ENCODE assay signal across 14 cellular contexts in genomic region chr2:68383778-68384177, GRCh38.
"Had no signal": no experiment of that assay in that cellular context is flagged by ENCODE, and none has a peak within 500 bp of the region (broad histone marks: within the 10 kb centered on the region; RNA-seq: fewer than 3 reads in every experiment).

No MANE protein-coding gene starts in this region.

- H3K36me3 Mint-ChIP-seq: naive thymus-derived CD8-positive, alpha-beta T cell had no signal

- H3K4me3 Mint-ChIP-seq: activated CD4-positive, alpha-beta memory T cell treated with anti-CD3 and anti-CD28 coated beads, Interleukin-2, amount 10 ng/mL, durations not matched to agents 7 days and 5 days; naive thymus-derived CD8-positive, alpha-beta T cell; stimulated activated naive CD8-positive, alpha-beta T cell treated with anti-CD3 and anti-CD28 coated beads, Interleukin-15, Interleukin-2, amounts not matched to agents 100 ng/mL and 50 ng/mL, for 24 hours had no signal

- H3K9me3 Mint-ChIP-seq: activated CD4-positive, alpha-beta memory T cell treated with anti-CD3 and anti-CD28 coated beads, Interleukin-2, amount 10 ng/mL, durations not matched to agents 7 days and 5 days; naive thymus-derived CD8-positive, alpha-beta T cell; stimulated activated naive CD8-positive, alpha-beta T cell treated with anti-CD3 and anti-CD28 coated beads, Interleukin-15, Interleukin-2, amounts not matched to agents 100 ng/mL and 50 ng/mL, for 24 hours had no signal

- FAIRE-seq: endometrium had no signal

- H3K27ac Mint-ChIP-seq: activated CD4-positive, alpha-beta memory T cell treated with anti-CD3 and anti-CD28 coated beads, Interleukin-2, amount 10 ng/mL, durations not matched to agents 7 days and 5 days; stimulated activated naive CD8-positive, alpha-beta T cell treated with anti-CD3 and anti-CD28 coated beads, Interleukin-15, Interleukin-2, amounts not matched to agents 100 ng/mL and 50 ng/mL, for 24 hours had no signal

- DNase-seq: activated CD4-positive, alpha-beta memory T cell treated with anti-CD3 and anti-CD28 coated beads, Interleukin-2, amount 10 ng/mL, durations not matched to agents 7 days and 5 days; activated CD4-positive, alpha-beta T cell treated with anti-CD3 and anti-CD28 coated beads for 1 hour; activated CD8-positive, alpha-beta memory T cell treated with anti-CD3 and anti-CD28 coated beads, Interleukin-2, amount 50 U/mL, for 48 hours; activated naive CD4-positive, alpha-beta T cell; aorta; dorsolateral prefrontal cortex; left colon; naive thymus-derived CD8-positive, alpha-beta T cell; stimulated activated CD4-positive, alpha-beta T cell treated with anti-CD3 and anti-CD28 coated beads, Interleukin-2, amount 100 ng/mL, for 24 hours; testis had no signal

- ATAC-seq: esophagus mucosa; left colon; naive thymus-derived CD8-positive, alpha-beta T cell; sciatic nerve had no signal

- H3K27me3 Mint-ChIP-seq: activated CD4-positive, alpha-beta memory T cell treated with anti-CD3 and anti-CD28 coated beads, Interleukin-2, amount 10 ng/mL, durations not matched to agents 7 days and 5 days; stimulated activated naive CD8-positive, alpha-beta T cell treated with anti-CD3 and anti-CD28 coated beads, Interleukin-15, Interleukin-2, amounts not matched to agents 100 ng/mL and 50 ng/mL, for 24 hours had no signal
